ENCODE assay signal across 12 cellular contexts in the genomic region with DNA sequence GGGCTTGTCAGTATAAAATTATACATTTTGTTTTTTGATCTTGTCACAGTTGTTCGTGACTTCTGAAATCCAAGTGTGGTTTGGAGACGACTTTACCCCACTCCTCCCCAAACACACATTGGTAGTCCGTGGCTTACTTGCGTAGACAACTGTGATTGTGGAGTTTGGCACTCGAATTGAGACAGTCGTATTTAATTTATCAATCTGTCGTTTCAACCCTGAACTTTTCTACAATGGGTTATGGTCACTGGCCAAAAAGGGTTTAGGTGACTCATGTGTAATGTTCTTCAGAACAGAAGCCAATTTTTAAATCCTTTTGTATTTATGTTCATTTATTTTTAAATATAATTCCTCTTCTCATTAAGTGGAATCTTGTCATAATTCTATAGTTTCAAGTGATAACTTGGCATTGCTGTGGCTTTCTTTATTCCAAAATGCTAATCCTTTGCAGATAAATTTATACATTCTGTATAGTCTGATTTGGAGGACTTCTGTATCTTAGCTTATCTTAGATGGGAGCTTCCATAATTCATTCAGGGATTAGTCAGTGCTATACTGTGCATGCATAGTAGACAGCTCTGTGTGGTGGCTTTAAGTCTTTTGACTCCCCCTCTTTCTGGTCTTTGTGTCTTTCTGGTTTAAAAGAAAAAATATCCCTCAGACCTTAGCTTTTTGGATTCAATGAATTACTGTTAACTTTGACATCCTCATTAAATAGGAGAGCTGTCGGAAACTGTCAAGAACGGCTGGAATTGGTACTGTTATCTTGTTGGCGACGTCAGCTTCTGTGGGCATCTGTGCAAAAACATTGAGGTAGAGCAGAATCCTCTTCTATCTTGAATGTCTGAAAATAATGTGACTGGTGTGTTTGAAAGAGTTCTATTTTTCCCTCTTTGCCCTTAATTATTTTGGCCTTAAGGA.
DNase-seq lines count a peak whose midpoint lies in the region; ATAC-seq and TF ChIP-seq lines count a peak whose summit lies in the region.
"Had no signal": no experiment of that assay in that cellular context is flagged by ENCODE, and none has a peak within 500 bp of the region (broad histone marks: within the 10 kb centered on the region; RNA-seq: fewer than 3 reads in every experiment).

No MANE protein-coding gene starts in this region.

- H3K4me1 Mint-ChIP-seq in activated CD4-positive, alpha-beta memory T cell treated with anti-CD3 and anti-CD28 coated beads for 36 hours (ENCODE audit: low read depth) = peaks cover 96% of the 10 kb centered on the region
- peaks cover 85% of the 10 kb centered on the region for H3K4me1 Mint-ChIP-seq in activated CD4-positive, alpha-beta memory T cell treated with anti-CD3 and anti-CD28 coated beads, Interleukin-2, amount 10 ng/mL, durations not matched to agents 7 days and 5 days
- H3K4me1 Mint-ChIP-seq in activated B cell treated with CpG ODN at 0.5 μM for 24 hours = peaks cover 98% of the 10 kb centered on the region
- H3K4me1 Mint-ChIP-seq in stimulated activated memory B cell treated with anti-CD40 and anti-IgM and Interleukin-4, amounts not matched to agents 10 μg/mL and 1 μg/mL and 100 μg/mL, for 72 hours = peaks cover 86% of the 10 kb centered on the region

- H4K20me1 ChIP-seq in Karpas-422 (ENCODE audit: insufficient read depth, low read depth, low read length) = no peaks in the 10 kb centered on the region; the same call in 1 of the 2 replicates

- H3K27me3 Mint-ChIP-seq in activated CD4-positive, alpha-beta memory T cell treated with anti-CD3 and anti-CD28 coated beads for 36 hours = no peaks in the 10 kb centered on the region
- no peaks in the 10 kb centered on the region for H3K27me3 Mint-ChIP-seq in activated CD4-positive, alpha-beta memory T cell treated with anti-CD3 and anti-CD28 coated beads, Interleukin-2, amount 10 ng/mL, durations not matched to agents 7 days and 5 days
- no peaks in the 10 kb centered on the region for H3K27me3 Mint-ChIP-seq in activated B cell treated with CpG ODN at 0.5 μM for 24 hours
- no peaks in the 10 kb centered on the region for H3K27me3 Mint-ChIP-seq in stimulated activated memory B cell treated with anti-CD40 and anti-IgM and Interleukin-4, amounts not matched to agents 10 μg/mL and 1 μg/mL and 100 μg/mL, for 72 hours

- no peaks in the 10 kb centered on the region for H3K79me2 ChIP-seq in Karpas-422 (ENCODE audit: low read length)

- H3K4me3 Mint-ChIP-seq in activated CD4-positive, alpha-beta memory T cell treated with anti-CD3 and anti-CD28 coated beads for 36 hours = peak overlapping the region; percentile 31
- H3K4me3 Mint-ChIP-seq in activated CD4-positive, alpha-beta memory T cell treated with anti-CD3 and anti-CD28 coated beads, Interleukin-2, amount 10 ng/mL, durations not matched to agents 7 days and 5 days = no peak overlapping the region
- H3K4me3 Mint-ChIP-seq in activated B cell treated with CpG ODN at 0.5 μM for 24 hours = peak overlapping the region; percentile 44
- H3K4me3 Mint-ChIP-seq in stimulated activated memory B cell treated with anti-CD40 and anti-IgM and Interleukin-4, amounts not matched to agents 10 μg/mL and 1 μg/mL and 100 μg/mL, for 72 hours = no peak overlapping the region

- ATAC-seq in activated B cell treated with CpG ODN at 0.5 μM for 24 hours (ENCODE audit: low read depth) = no peak
- ATAC-seq in stimulated activated memory B cell treated with anti-CD40 and anti-IgM and Interleukin-4, amounts not matched to agents 10 μg/mL and 1 μg/mL and 100 μg/mL, for 72 hours = no peak

- H3K9ac ChIP-seq in Karpas-422 (ENCODE audit: low read length) = no peak overlapping the region

- no peak overlapping the region for H3K4me2 ChIP-seq in Karpas-422 (ENCODE audit: low read depth, low read length, poor library complexity, severe bottlenecking)

- no peaks in the 10 kb centered on the region for H3K36me3 Mint-ChIP-seq in activated CD4-positive, alpha-beta memory T cell treated with anti-CD3 and anti-CD28 coated beads for 36 hours
- H3K36me3 Mint-ChIP-seq in activated CD4-positive, alpha-beta memory T cell treated with anti-CD3 and anti-CD28 coated beads, Interleukin-2, amount 10 ng/mL, durations not matched to agents 7 days and 5 days (ENCODE audit: low read depth) = peaks cover 39% of the 10 kb centered on the region
- peaks cover 5% of the 10 kb centered on the region for H3K36me3 Mint-ChIP-seq in activated B cell treated with CpG ODN at 0.5 μM for 24 hours (ENCODE audit: low read depth)
- peaks cover 6% of the 10 kb centered on the region for H3K36me3 Mint-ChIP-seq in stimulated activated memory B cell treated with anti-CD40 and anti-IgM and Interleukin-4, amounts not matched to agents 10 μg/mL and 1 μg/mL and 100 μg/mL, for 72 hours

- intact Hi-C loops in activated CD4-positive, alpha-beta memory T cell treated with anti-CD3 and anti-CD28 coated beads for 36 hours (cut with micrococcal nuclease) = loop anchor here (5.0 kb wide), 1 partner anchor 51 kb away; no protein-coding TSS in a partner anchor
- intact Hi-C loops in activated B cell treated with CpG ODN at 0.5 μM for 24 hours (cut with micrococcal nuclease) = no loop called here
- intact Hi-C loops in ovary (cut with DNase I) = no loop called here

- H3K9me3 Mint-ChIP-seq in activated CD4-positive, alpha-beta memory T cell treated with anti-CD3 and anti-CD28 coated beads for 36 hours = no peaks in the 10 kb centered on the region
- no peaks in the 10 kb centered on the region for H3K9me3 Mint-ChIP-seq in activated CD4-positive, alpha-beta memory T cell treated with anti-CD3 and anti-CD28 coated beads, Interleukin-2, amount 10 ng/mL, durations not matched to agents 7 days and 5 days
- no peaks in the 10 kb centered on the region for H3K9me3 Mint-ChIP-seq in activated B cell treated with CpG ODN at 0.5 μM for 24 hours
- H3K9me3 Mint-ChIP-seq in stimulated activated memory B cell treated with anti-CD40 and anti-IgM and Interleukin-4, amounts not matched to agents 10 μg/mL and 1 μg/mL and 100 μg/mL, for 72 hours = no peaks in the 10 kb centered on the region

- H3K27me3 ChIP-seq in Karpas-422 (ENCODE audit: low read length) = no peaks in the 10 kb centered on the region
- no peaks in the 10 kb centered on the region for H3K27me3 ChIP-seq in ovary
- H3K27me3 ChIP-seq: MG63 had no signal

- H3K4me1 ChIP-seq in Karpas-422 (ENCODE audit: low read length) = peaks cover 36% of the 10 kb centered on the region
- H3K4me1 ChIP-seq in ovary (ENCODE audit: insufficient read depth) = peaks cover 11% of the 10 kb centered on the region

- POLR2A ChIA-PET in activated CD4-positive, alpha-beta memory T cell treated with anti-CD3 and anti-CD28 coated beads for 36 hours (lab: Charles Lee) = interaction anchor here (0.9 to 2.0 kb wide), 3 partner anchors 9 to 27 kb away, joined by 3 to 11 read pairs (median 3); no protein-coding TSS in a partner anchor
- POLR2A ChIA-PET in activated CD4-positive, alpha-beta memory T cell treated with anti-CD3 and anti-CD28 coated beads, Interleukin-2, amount 10 ng/mL, durations not matched to agents 7 days and 5 days (lab: Charles Lee) = interaction anchor here (3.7 to 4.2 kb wide), 2 partner anchors 13 to 27 kb away, joined by 28 to 33 read pairs; no protein-coding TSS in a partner anchor
- POLR2A ChIA-PET in activated B cell treated with CpG ODN at 0.5 μM for 24 hours (lab: Charles Lee) = interaction anchor here (0.6 to 1.8 kb wide), 4 partner anchors 12 to 60 kb away, joined by 3 to 8 read pairs (median 4); no protein-coding TSS in a partner anchor

- H3K4me3 ChIP-seq in Karpas-422 (ENCODE audit: low read length) (no peak overlapping the region), ovary (no peak overlapping the region)
- H3K4me3 ChIP-seq: MG63 had no signal

- no peak for TF ChIP-seq EP300 in ovary (IDR thresholded peaks at IDR 0.05)

- no peak for DNase-seq in activated CD4-positive, alpha-beta memory T cell treated with anti-CD3 and anti-CD28 coated beads for 36 hours
- no peak for DNase-seq in activated CD4-positive, alpha-beta memory T cell treated with anti-CD3 and anti-CD28 coated beads, Interleukin-2, amount 10 ng/mL, durations not matched to agents 7 days and 5 days
- no peak for DNase-seq in activated B cell treated with CpG ODN at 0.5 μM for 24 hours
- peak; percentile 51 for DNase-seq in fibroblast of peridontal ligament (ENCODE audit: extremely low read depth)
- no peak for DNase-seq in Karpas-422
- no peak for DNase-seq in ovary
- DNase-seq in ureter (ENCODE audit: low spot score) = no peak
- DNase-seq: amniotic stem cell, MG63, NCI-H345, Right ventricle myocardium superior had no signal

- no peak overlapping the region for H2AFZ ChIP-seq in Karpas-422 (ENCODE audit: low read length)

- TF ChIP-seq CTCF in activated B cell treated with CpG ODN at 0.5 μM for 24 hours (IDR thresholded peaks at IDR 0.05) (no peak), ovary (IDR thresholded peaks at IDR 0.05) (no peak)

- H3K9me2 ChIP-seq in Karpas-422 (replicated peaks; ENCODE audit: insufficient read depth, low read length) = no peaks in the 10 kb centered on the region

- H3K36me3 ChIP-seq in Karpas-422 (ENCODE audit: insufficient read depth, low read length) (no peaks in the 10 kb centered on the region), ovary (no peaks in the 10 kb centered on the region)

- CTCF ChIA-PET in activated CD4-positive, alpha-beta memory T cell treated with anti-CD3 and anti-CD28 coated beads for 36 hours (lab: Charles Lee) = interaction anchor here (1.1 kb wide), 1 partner anchor 28 kb away, joined by 4 read pairs; no protein-coding TSS in a partner anchor
- CTCF ChIA-PET in activated CD4-positive, alpha-beta memory T cell treated with anti-CD3 and anti-CD28 coated beads, Interleukin-2, amount 10 ng/mL, durations not matched to agents 7 days and 5 days (lab: Charles Lee) = interaction anchor here (0.9 kb wide), 1 partner anchor 79 kb away, joined by 3 read pairs; no protein-coding TSS in a partner anchor
- CTCF ChIA-PET in activated B cell treated with CpG ODN at 0.5 μM for 24 hours (lab: Charles Lee) = no interaction called here

- H3K9me3 ChIP-seq in Karpas-422 (ENCODE audit: low read length) (no peaks in the 10 kb centered on the region), ovary (no peaks in the 10 kb centered on the region)
- H3K9me3 ChIP-seq: MG63 had no signal

- peak overlapping the region; percentile 50 for H3K27ac Mint-ChIP-seq in activated CD4-positive, alpha-beta memory T cell treated with anti-CD3 and anti-CD28 coated beads for 36 hours
- H3K27ac Mint-ChIP-seq in activated CD4-positive, alpha-beta memory T cell treated with anti-CD3 and anti-CD28 coated beads, Interleukin-2, amount 10 ng/mL, durations not matched to agents 7 days and 5 days = no peak overlapping the region
- peak overlapping the region; percentile 30 for H3K27ac Mint-ChIP-seq in activated B cell treated with CpG ODN at 0.5 μM for 24 hours
- H3K27ac Mint-ChIP-seq in stimulated activated memory B cell treated with anti-CD40 and anti-IgM and Interleukin-4, amounts not matched to agents 10 μg/mL and 1 μg/mL and 100 μg/mL, for 72 hours = peak overlapping the region; percentile 85

- WGBS in ovary, 3 donors = 44 to 51% (median 46%) methylated on average over 11 of the region's 11 CpGs

- H3K27ac ChIP-seq in Karpas-422 (ENCODE audit: low read length) = no peak overlapping the region
- H3K27ac ChIP-seq in ovary = no peak overlapping the region

- TF ChIP-seq POLR2A in ovary (IDR thresholded peaks at IDR 0.05) = no peak

Comparison
In these comparisons a context has a peak if more than half of its experiments do, and no peak if none do; other contexts are left out.
1. H3K4me3 Mint-ChIP-seq: peak in activated CD4-positive, alpha-beta memory T cell treated with anti-CD3 and anti-CD28 coated beads for 36 hours (single experiment) and activated B cell treated with CpG ODN at 0.5 μM for 24 hours (single experiment); none in activated CD4-positive, alpha-beta memory T cell treated with anti-CD3 and anti-CD28 coated beads, Interleukin-2, amount 10 ng/mL, durations not matched to agents 7 days and 5 days (single experiment) and stimulated activated memory B cell treated with anti-CD40 and anti-IgM and Interleukin-4, amounts not matched to agents 10 μg/mL and 1 μg/mL and 100 μg/mL, for 72 hours (single experiment).